Comparison of ENCODE assay signal across 1 cellular context in genomic region chr1:210252621-210253041, GRCh38.
TF ChIP-seq lines count a peak whose summit lies in the region.

No MANE protein-coding gene starts in this region.

TF ChIP-seq in SK-N-SH treated with all-trans-retinoic acid at 6 μM for 48 hours, 23 proteins besides CTCF, POLR2A, EP300 and RAD21 (continued from another document):
- TF ChIP-seq, protein P1, sequence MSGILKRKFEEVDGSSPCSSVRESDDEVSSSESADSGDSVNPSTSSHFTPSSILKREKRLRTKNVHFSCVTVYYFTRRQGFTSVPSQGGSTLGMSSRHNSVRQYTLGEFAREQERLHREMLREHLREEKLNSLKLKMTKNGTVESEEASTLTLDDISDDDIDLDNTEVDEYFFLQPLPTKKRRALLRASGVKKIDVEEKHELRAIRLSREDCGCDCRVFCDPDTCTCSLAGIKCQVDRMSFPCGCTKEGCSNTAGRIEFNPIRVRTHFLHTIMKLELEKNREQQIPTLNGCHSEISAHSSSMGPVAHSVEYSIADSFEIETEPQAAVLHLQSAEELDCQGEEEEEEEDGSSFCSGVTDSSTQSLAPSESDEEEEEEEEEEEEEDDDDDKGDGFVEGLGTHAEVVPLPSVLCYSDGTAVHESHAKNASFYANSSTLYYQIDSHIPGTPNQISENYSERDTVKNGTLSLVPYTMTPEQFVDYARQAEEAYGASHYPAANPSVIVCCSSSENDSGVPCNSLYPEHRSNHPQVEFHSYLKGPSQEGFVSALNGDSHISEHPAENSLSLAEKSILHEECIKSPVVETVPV (CRISPR knock-in tag; IDR thresholded peaks at IDR 0.05) = no peak
